Comparison of ENCODE assay signal across 8 cellular contexts in the genomic region with DNA sequence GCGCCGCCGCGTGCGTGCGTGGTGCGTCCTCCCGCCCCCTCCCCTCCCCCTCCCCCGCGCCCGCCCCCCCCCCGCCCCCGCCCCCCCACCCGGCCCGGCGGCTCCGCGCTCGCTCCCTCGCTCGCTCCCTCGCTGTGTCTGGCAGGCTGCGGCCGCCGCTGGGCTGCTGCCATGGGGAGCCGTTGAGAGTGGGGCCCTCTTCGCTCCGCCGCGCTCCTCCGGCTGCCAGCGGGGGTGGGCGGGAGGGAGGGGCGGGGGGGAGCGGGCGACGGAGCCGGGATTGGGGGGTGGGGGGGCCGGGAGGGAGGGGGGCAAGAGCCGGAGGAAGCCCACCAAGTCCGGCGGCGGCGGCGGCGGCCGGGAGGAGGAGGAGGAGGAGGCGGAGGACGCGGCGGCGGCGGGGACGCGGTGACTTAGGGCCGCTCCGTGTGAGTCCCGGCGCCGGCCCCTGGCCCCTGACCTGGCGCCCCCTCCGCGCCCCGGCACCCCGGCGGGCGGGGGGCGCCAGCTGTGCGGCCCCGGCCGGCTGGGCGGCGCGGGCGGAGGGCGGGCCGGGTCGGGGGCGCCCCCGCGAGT. TPM values are rescaled to one million over a fixed set of nuclear protein-coding genes. Genes with fewer than 3 reads are reported as not detected.
DNase-seq lines count a peak whose midpoint lies in the region; ATAC-seq and TF ChIP-seq lines count a peak whose summit lies in the region.

No MANE protein-coding gene starts in this region.

- no peaks in the 10 kb centered on the region for H3K27me3 Mint-ChIP-seq in activated T-cell treated with anti-CD3 and anti-CD28 coated beads, Interleukin-2, amount 50 U/mL, for 24 hours

- H3K9me3 Mint-ChIP-seq in activated T-cell treated with anti-CD3 and anti-CD28 coated beads, Interleukin-2, amount 50 U/mL, for 24 hours, result no peaks in the 10 kb centered on the region

- peaks cover 26% of the 10 kb centered on the region for H3K4me1 Mint-ChIP-seq in activated T-cell treated with anti-CD3 and anti-CD28 coated beads, Interleukin-2, amount 50 U/mL, for 24 hours (ENCODE audit: low read depth)

- H3K36me3 ChIP-seq in hepatocyte (replicated peaks; ENCODE audit: insufficient read depth, low read depth) (no peaks in the 10 kb centered on the region), thymus (ENCODE audit: control insufficient read depth, insufficient read depth) (peaks cover 3% of the 10 kb centered on the region)

- no peak for DNase-seq in activated T-cell treated with anti-CD3 and anti-CD28 coated beads, Interleukin-2, amount 50 U/mL, for 24 hours
- no peak for DNase-seq in activated T-cell treated with anti-CD3 and anti-CD28 coated beads, Interleukin-2, amount 50 U/mL, for 1 hour
- DNase-seq in UCSD-AML1 (lab: John Stamatoyannopoulos, UW; ENCODE audit: unreplicated experiment) (peak; percentile 37), hepatocyte (ENCODE audit: low spot score) (no peak)

- ATAC-seq in GM18498 (IDR thresholded peaks at IDR 0.05; ENCODE audit: unreplicated experiment) (no peak), HG02610 (IDR thresholded peaks at IDR 0.05; ENCODE audit: unreplicated experiment) (no peak), HG03442 (IDR thresholded peaks at IDR 0.05; ENCODE audit: unreplicated experiment) (no peak)

- H3K9me3 ChIP-seq in hepatocyte (ENCODE audit: low read depth), result no peaks in the 10 kb centered on the region
- H3K9me3 ChIP-seq in thymus (ENCODE audit: control insufficient read depth), result no peaks in the 10 kb centered on the region

- no peak overlapping the region for H3K27ac Mint-ChIP-seq in activated T-cell treated with anti-CD3 and anti-CD28 coated beads, Interleukin-2, amount 50 U/mL, for 24 hours

- peak overlapping the region; percentile 35 for H3K4me3 ChIP-seq in hepatocyte
- H3K4me3 ChIP-seq in thymus (ENCODE audit: low read length), result peak overlapping the region; percentile 90

- WGBS in hepatocyte (ENCODE audit: low lambda C conversion rate, missing lambda C conversion rate), result 13% methylated on average over 3 of the region's 81 CpGs
- WGBS in thymus, result 1% methylated on average over 65 of the region's 81 CpGs

- H4K20me1 ChIP-seq in hepatocyte (ENCODE audit: insufficient read depth, poor library complexity, severe bottlenecking), result peaks cover 31% of the 10 kb centered on the region

- H2AFZ ChIP-seq in hepatocyte, result no peak overlapping the region

- no peaks in the 10 kb centered on the region for H3K9me2 ChIP-seq in hepatocyte (replicated peaks; ENCODE audit: insufficient read depth)

- TF ChIP-seq CTCF in hepatocyte (IDR thresholded peaks at IDR 0.05; ENCODE audit: poor library complexity), result no peak

- peak overlapping the region; percentile 81 for H3K27ac ChIP-seq in hepatocyte
- H3K27ac ChIP-seq in thymus (ENCODE audit: low read depth), result peak overlapping the region; percentile 98

- H3K4me2 ChIP-seq in hepatocyte, result peak overlapping the region; percentile 48

- peaks cover 8% of the 10 kb centered on the region for H3K36me3 Mint-ChIP-seq in activated T-cell treated with anti-CD3 and anti-CD28 coated beads, Interleukin-2, amount 50 U/mL, for 24 hours (ENCODE audit: low read depth)

- H3K79me2 ChIP-seq in hepatocyte, result peaks cover 43% of the 10 kb centered on the region

- H3K4me3 Mint-ChIP-seq in activated T-cell treated with anti-CD3 and anti-CD28 coated beads, Interleukin-2, amount 50 U/mL, for 24 hours, result peak overlapping the region; percentile 96

- H3K27me3 ChIP-seq in hepatocyte, result no peaks in the 10 kb centered on the region
- no peaks in the 10 kb centered on the region for H3K27me3 ChIP-seq in thymus (ENCODE audit: control insufficient read depth, insufficient read depth)

- H3K4me1 ChIP-seq in hepatocyte (ENCODE audit: insufficient read depth) (peaks cover 23% of the 10 kb centered on the region), thymus (ENCODE audit: control insufficient read depth, insufficient read depth, low read length) (peaks cover 9% of the 10 kb centered on the region)

RNA-seq across cellular contexts. Expression of gene ZBTB18, which starts 2.4 kb away (rescaled TPM):
- total RNA-seq in hepatocyte, result 9.6 and 10.9 TPM in 2 replicates
- polyA plus RNA-seq in hepatocyte (1.1 and 1.2 TPM in 2 replicates), thymus (47.3 TPM)

Comparison
In these comparisons a context has a peak if more than half of its experiments do, and no peak if none do; other contexts are left out.
1. RNA of gene ZBTB18, which starts 2.4 kb away (polyA plus RNA-seq): 47.3 TPM in thymus (single experiment); 1.1 to 1.2 TPM in hepatocyte; every median in the first group is over 10 times any median in the second.